8 cellular contexts compared by ENCODE assay signal in genomic region chr19:56066152-56067023, GRCh38. TPM values are rescaled to one million over a fixed set of nuclear protein-coding genes. Genes with fewer than 3 reads are reported as not detected.
DNase-seq lines count a peak whose midpoint lies in the region; ATAC-seq, FAIRE-seq and TF ChIP-seq lines count a peak whose summit lies in the region.

No MANE protein-coding gene starts in this region.

- BruUV-seq in Panc1 (replicated peaks; lab: Mats Ljungman, UMichigan), result no TSS peak

- CTCF ChIA-PET in Panc1 (lab: Charles Lee), result interaction anchor here (0.6 to 2.5 kb wide), 17 partner anchors 8 to 726 kb away, joined by 3 to 19 read pairs (median 4); no protein-coding TSS in a partner anchor

- TF ChIP-seq CTCF in Panc1 (IDR thresholded peaks at IDR 0.05) (peak; percentile 99), pancreas (IDR thresholded peaks at IDR 0.05) (peak; percentile 83 to 97 (median 86)), transverse colon (IDR thresholded peaks at IDR 0.05) (peak; percentile 69 to 92 (median 82))

- no peaks in the 10 kb centered on the region for H3K9me3 ChIP-seq in Panc1 (ENCODE audit: control insufficient read depth, insufficient read depth, low read depth, low read length)
- H3K9me3 ChIP-seq in pancreas, result no peaks in the 10 kb centered on the region
- H3K9me3 ChIP-seq in transverse colon, result no peaks in the 10 kb centered on the region

- H3K36me3 ChIP-seq in Panc1 (ENCODE audit: control insufficient read depth, insufficient read depth, low read length), result no peaks in the 10 kb centered on the region
- H3K36me3 ChIP-seq in pancreas, result no peaks in the 10 kb centered on the region
- no peaks in the 10 kb centered on the region for H3K36me3 ChIP-seq in transverse colon

- DNase-seq in EH (ENCODE audit: low read depth), result peak; percentile 55
- peak; percentile 38 for DNase-seq in HT1080 (ENCODE audit: low read depth)
- peak; percentile 41 for DNase-seq in Panc1 (ENCODE audit: low read depth, low spot score)
- peak; percentile 88 for DNase-seq in activated effector memory CD4-positive, alpha-beta T cell treated with anti-CD3 and anti-CD28 coated beads, Interleukin-2, amount 50 U/mL, for 16 hours
- DNase-seq in germinal center (ENCODE audit: low spot score), result peak; percentile 78
- peak; percentile 49 to 92 (median 76) for DNase-seq in pancreas
- peak; percentile 71 for DNase-seq in transverse colon

- in situ Hi-C loops in Panc1 (cut with HindIII; ENCODE audit: low pct_unique_long_range_greater_than_20kb, low sequenced_read_pairs), result no loop called here
- in situ Hi-C loops in transverse colon (cut with MboI; ENCODE audit: low pct_ligation_motif_present in 1 of 4, low pct_unique_long_range_greater_than_20kb in 1 of 4, low sequenced_read_pairs in 3 of 4), result loop anchor here in 2 of 4 donors (10.0 to 25.0 kb wide), 2 partner anchors 271 to 278 kb away; no protein-coding TSS in a partner anchor

- H3K27ac ChIP-seq in Panc1 (ENCODE audit: low read length) (no peak overlapping the region), pancreas (no peak overlapping the region), transverse colon (no peak overlapping the region)

- peaks cover 5% of the 10 kb centered on the region; the same call in 1 of the 2 replicates for H3K4me1 ChIP-seq in Panc1 (ENCODE audit: control insufficient read depth, insufficient read depth, low read length)
- peaks cover 0 to 8% (median 0%) of the 10 kb centered on the region in 3 donors for H3K4me1 ChIP-seq in pancreas
- peaks cover 0 to 8% (median 3%) of the 10 kb centered on the region in 4 donors for H3K4me1 ChIP-seq in transverse colon

- POLR2A ChIA-PET in Panc1 (lab: Charles Lee), result interaction anchor here (0.6 kb wide), 1 partner anchor 442 kb away, joined by 12 read pairs; the partner anchor contains the start of gene ZNF784

- TF ChIP-seq EP300 in transverse colon (IDR thresholded peaks at IDR 0.05; ENCODE audit: low read depth), result no peak

- TF ChIP-seq POLR2A in transverse colon (IDR thresholded peaks at IDR 0.05), result no peak

- peak overlapping the region; percentile 24 to 41 for H3K4me3 ChIP-seq in Panc1 (ENCODE audit: low read depth in 2 of 2, low read length in 2 of 2)
- peak overlapping the region in 2 of 4 donors; percentile 17 to 39 for H3K4me3 ChIP-seq in pancreas
- no peak overlapping the region for H3K4me3 ChIP-seq in transverse colon

- intact Hi-C loops in Panc1 (cut with micrococcal nuclease; ENCODE audit: unreplicated experiment), result loop anchor here (5.0 kb wide), 1 partner anchor 266 kb away; no protein-coding TSS in a partner anchor
- intact Hi-C loops in pancreas (cut with DNase I), result no loop called here
- intact Hi-C loops in transverse colon (cut with DNase I; ENCODE audit: low total_unique reads), result no loop called here

- ATAC-seq in Panc1, result peak; percentile 88
- ATAC-seq in pancreas, result peak; percentile 86 to 100 (median 98)
- ATAC-seq in GM19467 (IDR thresholded peaks at IDR 0.05; ENCODE audit: unreplicated experiment), result no peak

- no peak for FAIRE-seq in pancreas (lab: Jason Lieb, UNC)

- WGBS in pancreas, 2 donors, result 2 to 3% methylated on average over 39 of the region's 39 CpGs
- WGBS in transverse colon (ENCODE audit: low coverage in 1 of 2), 2 donors, result 12 to 21% methylated on average over 2 to 24 of the region's 39 CpGs

- H3K27me3 ChIP-seq in Panc1 (ENCODE audit: control insufficient read depth, insufficient read depth, low read length), result peaks cover 9% of the 10 kb centered on the region
- peaks cover 0 to 5% (median 0%) of the 10 kb centered on the region in 4 donors for H3K27me3 ChIP-seq in pancreas
- peaks cover 4% of the 10 kb centered on the region for H3K27me3 ChIP-seq in transverse colon

RNA-seq across cellular contexts. Expression of gene ZNF787, which starts 54.7 kb away (rescaled TPM):
- 75.1 and 81.6 TPM in 2 replicates for total RNA-seq in HT1080 (2014; rRNA removed; shearing (Covaris generic))
- 26.3 and 35.3 TPM in 2 replicates for polyA plus RNA-seq in HT1080 (2015; cell fraction: cytosol; rRNA removed)
- 21.1 and 21.7 TPM in 2 replicates for polyA plus RNA-seq in HT1080 (2015; cell fraction: nucleus; rRNA removed)
- total RNA-seq in Panc1 (2021; ENCODE audit: unreplicated experiment) (132 TPM), pancreas (10 to 100 TPM; 22.1 to 41.9 (median 25.6) TPM), transverse colon (10 to 100 TPM; 24.9 to 53.1 (median 27.4) TPM)
- polyA plus RNA-seq in Panc1 (2012; ENCODE audit: insufficient read length), result 200 TPM
- 10 to 100 TPM; 13.6 to 31.1 TPM for polyA plus RNA-seq in pancreas

Comparison
In these comparisons a context has a peak if more than half of its experiments do, and no peak if none do; other contexts are left out.
1. DNase-seq: peak in every context shown above with its lines; median percentile 88 in activated effector memory CD4-positive, alpha-beta T cell treated with anti-CD3 and anti-CD28 coated beads, Interleukin-2, amount 50 U/mL, for 16 hours; 78 in germinal center; 76 in pancreas; 71 in transverse colon; 55 in EH; 41 in Panc1; 38 in HT1080.
2. H3K4me3 ChIP-seq: peak in Panc1 (2 of 2); none in transverse colon (0 of 4).
3. Peak in every context shown above with its lines, with median percentiles within 50 percentile points of each other: CTCF ChIP-seq.